11 cellular contexts compared by ENCODE assay signal in the genomic region with DNA sequence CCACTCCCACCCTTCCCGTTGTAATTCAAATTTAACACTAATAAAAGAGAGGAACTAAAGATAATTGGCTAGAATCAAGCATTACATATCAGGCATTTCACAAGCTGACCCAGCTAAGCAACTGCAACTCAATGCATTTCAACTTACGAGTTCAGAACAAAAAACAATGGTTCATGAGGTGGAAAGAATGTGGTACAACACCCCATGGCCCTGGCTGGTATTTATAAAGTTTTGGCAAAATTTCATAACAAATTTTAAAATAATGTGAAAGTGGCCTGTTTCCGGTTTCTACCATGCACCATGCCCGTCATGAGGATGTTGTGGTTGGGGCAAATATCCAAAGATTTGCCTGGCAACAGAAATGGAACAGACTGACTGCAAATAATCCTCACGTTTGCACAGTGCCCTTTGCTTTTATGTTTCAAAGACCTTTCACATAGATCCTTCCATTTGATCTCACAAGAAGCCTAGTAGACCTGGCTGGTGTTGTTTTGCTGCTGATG.
DNase-seq lines count a peak whose midpoint lies in the region; ATAC-seq, FAIRE-seq and TF ChIP-seq lines count a peak whose summit lies in the region.
"Had no signal": no experiment of that assay in that cellular context is flagged by ENCODE, and none has a peak within 500 bp of the region (broad histone marks: within the 10 kb centered on the region; RNA-seq: fewer than 3 reads in every experiment).

No MANE protein-coding gene starts in this region.

- WGBS in mammary epithelial cell (ENCODE audit: low coverage, missing lambda C conversion rate), result 8% methylated on average over 5 of the region's 5 CpGs
- WGBS in right lobe of liver (ENCODE audit: insufficient coverage, low coverage, low lambda C conversion rate, missing lambda C conversion rate), result 40% methylated on average over 5 of the region's 5 CpGs

- peak overlapping the region; percentile 74 for H3K27ac ChIP-seq in mammary epithelial cell (ENCODE audit: insufficient read depth, low read depth, low read length)
- H3K27ac ChIP-seq in right lobe of liver, result no peak overlapping the region
- H3K27ac ChIP-seq in kidney (ENCODE audit: low read depth in 2 of 2, low read length in 2 of 2), result peak overlapping the region in 1 of 2 donors; percentile 20
- H3K27ac ChIP-seq: SJSA1 had no signal

- in situ Hi-C loops in mammary epithelial cell (cut with MboI; ENCODE audit: low sequenced_read_pairs in 2 of 2), result no loop called here

- FAIRE-seq in GM12892 (lab: Jason Lieb, UNC) (no peak), kidney (lab: Jason Lieb, UNC) (no peak)

- intact Hi-C loops in mammary epithelial cell (cut with micrococcal nuclease) (no loop called here), right lobe of liver (cut with DNase I) (no loop called here), kidney (cut with DNase I) (no loop called here)

- H3K9me3 ChIP-seq in mammary epithelial cell (replicated peaks; ENCODE audit: insufficient read depth, low read length) (no peaks in the 10 kb centered on the region), right lobe of liver (no peaks in the 10 kb centered on the region), kidney (ENCODE audit: control insufficient read depth in 1 of 2, low read length in 2 of 2) (no peaks in the 10 kb centered on the region)
- H3K9me3 ChIP-seq: SJSA1 had no signal

- TF ChIP-seq CTCF in mammary epithelial cell (conservative IDR thresholded peaks at IDR 0.05 in 1 of 2, IDR thresholded peaks at IDR 0.05 in 1 of 2; ENCODE audit: extremely low read depth in 1 of 2, insufficient read depth in 1 of 2, low read depth in 1 of 2, low read length in 2 of 2) (no peak), right lobe of liver (IDR thresholded peaks at IDR 0.05) (no peak), kidney (IDR thresholded peaks at IDR 0.05; ENCODE audit: borderline replicate concordance, extremely low read depth, insufficient read depth) (no peak)

- peak overlapping the region; percentile 47 for H2AFZ ChIP-seq in mammary epithelial cell (ENCODE audit: low read depth, low read length)

- no TSS peak for BruUV-seq in mammary epithelial cell (replicated peaks; lab: Mats Ljungman, UMichigan)

- H3K4me2 ChIP-seq in mammary epithelial cell (ENCODE audit: insufficient read depth, low read depth, low read length), result peak overlapping the region; percentile 40

- DNase-seq in AML-193 (lab: John Stamatoyannopoulos, UW) (peak; percentile 88 to 91), HT1080 (ENCODE audit: low read depth) (peak; percentile 76), mammary epithelial cell (peak; percentile 86), right lobe of liver (no peak), NOMO-1 treated with DMSO at 0.1 percent for 48 hours (lab: John Stamatoyannopoulos, UW; ENCODE audit: unreplicated experiment) (no peak), GM12892 (ENCODE audit: insufficient read length) (no peak), kidney (no peak), NCI-H1105 treated with DMSO at 0.1 percent for 48 hours (lab: John Stamatoyannopoulos, UW) (no peak)
- DNase-seq: activated effector memory CD4-positive, alpha-beta T cell treated with anti-CD3 and anti-CD28 coated beads, Interleukin-2, amount 50 U/mL, for 16 hours had no signal

- peaks cover 30% of the 10 kb centered on the region for H3K4me1 ChIP-seq in mammary epithelial cell (ENCODE audit: insufficient read depth, low read length)
- H3K4me1 ChIP-seq in right lobe of liver, result no peaks in the 10 kb centered on the region
- peaks cover 3% of the 10 kb centered on the region in 2 donors for H3K4me1 ChIP-seq in kidney (ENCODE audit: control insufficient read depth in 1 of 2, insufficient read depth in 1 of 2, low read depth in 1 of 2, low read length in 2 of 2)
- H3K4me1 ChIP-seq: SJSA1 had no signal

- H3K36me3 ChIP-seq in mammary epithelial cell (ENCODE audit: insufficient read depth, low read length), result no peaks in the 10 kb centered on the region
- no peaks in the 10 kb centered on the region for H3K36me3 ChIP-seq in right lobe of liver
- no peaks in the 10 kb centered on the region for H3K36me3 ChIP-seq in kidney (ENCODE audit: control insufficient read depth in 1 of 2, insufficient read depth in 2 of 2, low read length in 2 of 2)
- H3K36me3 ChIP-seq: SJSA1 had no signal

- no peak overlapping the region for H3K9ac ChIP-seq in mammary epithelial cell (ENCODE audit: insufficient read depth, low read length)
- no peak overlapping the region for H3K9ac ChIP-seq in kidney (ENCODE audit: low read length in 2 of 2)

- H3K79me2 ChIP-seq in mammary epithelial cell (ENCODE audit: insufficient read depth, low read length), result no peaks in the 10 kb centered on the region

- ATAC-seq in right lobe of liver, result peak in 3 of 4 donors; percentile 34 to 57 (median 49)
- ATAC-seq: K562 had no signal

- CTCF ChIA-PET in mammary epithelial cell (lab: Charles Lee; ENCODE audit: low non-redundant PET), result no interaction called here

- dilution Hi-C loops in mammary epithelial cell (cut with HindIII; ENCODE audit: low sequenced_read_pairs), result no loop called here

- TF ChIP-seq POLR2A in right lobe of liver (IDR thresholded peaks at IDR 0.05), result no peak
- TF ChIP-seq POLR2A in GM12892 (IDR thresholded peaks at IDR 0.05; ENCODE audit: low read depth, low read length), result no peak

- H4K20me1 ChIP-seq in mammary epithelial cell (ENCODE audit: insufficient read depth, low read length), result no peaks in the 10 kb centered on the region

- H3K27me3 ChIP-seq in mammary epithelial cell (ENCODE audit: insufficient read depth, low read length), result no peaks in the 10 kb centered on the region
- no peaks in the 10 kb centered on the region for H3K27me3 ChIP-seq in right lobe of liver
- H3K27me3 ChIP-seq: SJSA1 had no signal

- H3K4me3 ChIP-seq in mammary epithelial cell (replicated peaks in 1 of 3; ENCODE audit: insufficient read depth in 1 of 3, low read depth in 2 of 3, low read length in 3 of 3) (no peak overlapping the region), right lobe of liver (no peak overlapping the region), kidney (ENCODE audit: low read length in 2 of 2) (no peak overlapping the region)
- H3K4me3 ChIP-seq: K562, SJSA1 had no signal

Comparison
In these comparisons a context has a peak if more than half of its experiments do, and no peak if none do; other contexts are left out.
1. DNase-seq: peak in AML-193 (2 of 2), HT1080 (single experiment) and mammary epithelial cell (single experiment); none in right lobe of liver (0 of 3), NOMO-1 treated with DMSO at 0.1 percent for 48 hours (single experiment), GM12892 (single experiment), kidney (single experiment) and NCI-H1105 treated with DMSO at 0.1 percent for 48 hours (single experiment).